In genomic region chr1:99326215-99326949, GRCh38 we compare ENCODE assay signal across 12 cellular contexts.
DNase-seq lines count a peak whose midpoint lies in the region; ATAC-seq and TF ChIP-seq lines count a peak whose summit lies in the region.
"Had no signal": no experiment of that assay in that cellular context is flagged by ENCODE, and none has a peak within 500 bp of the region (broad histone marks: within the 10 kb centered on the region; RNA-seq: fewer than 3 reads in every experiment).

No MANE protein-coding gene starts in this region.

- TF ChIP-seq CTCF in GM06990 (IDR thresholded peaks at IDR 0.05; ENCODE audit: insufficient read depth, low read length, poor library complexity, severe bottlenecking) = peak; percentile 32
- peak; percentile 53 for TF ChIP-seq CTCF in LNCaP clone FGC (IDR thresholded peaks at IDR 0.05; ENCODE audit: control insufficient read depth, extremely low read depth, insufficient read depth)
- TF ChIP-seq CTCF in choroid plexus epithelial cell (conservative IDR thresholded peaks at IDR 0.05; ENCODE audit: low read depth, low read length) = peak; percentile 63

- ATAC-seq in sciatic nerve = no peak

- intact Hi-C loops in sciatic nerve (cut with DNase I) = no loop called here

- H3K36me3 ChIP-seq in GM06990 (ENCODE audit: control insufficient read depth, insufficient read depth, low read length) (no peaks in the 10 kb centered on the region), H7 (replicated peaks; ENCODE audit: control insufficient read depth, insufficient read depth, low read length) (no peaks in the 10 kb centered on the region)
- H3K36me3 ChIP-seq: uterus had no signal

- DNase-seq in GM06990 (ENCODE audit: extremely low read depth, insufficient read length) (no peak), LNCaP clone FGC (ENCODE audit: low read depth) (no peak), choroid plexus epithelial cell (ENCODE audit: low read depth) (peak; percentile 6), myocyte (ENCODE audit: low read depth) (peak; percentile 67), NCI-H1694 (lab: John Stamatoyannopoulos, UW) (no peak), sciatic nerve (ENCODE audit: low spot score) (no peak), SIG-M5 (lab: John Stamatoyannopoulos, UW) (no peak), H7 (no peak)
- DNase-seq: activated CD4-positive, alpha-beta T cell treated with anti-CD3 and anti-CD28 coated beads for 4 hours; activated naive CD4-positive, alpha-beta T cell treated with anti-CD3 and anti-CD28 coated beads, Interleukin-2, amount 50 U/mL, for 16 hours; SHP77 treated with DMSO at 0.1 percent for 48 hours; uterus had no signal

- H3K4me3 ChIP-seq in GM06990 (replicated peaks; ENCODE audit: low read depth, low read length) (no peak overlapping the region), LNCaP clone FGC (ENCODE audit: low read depth, low read length) (no peak overlapping the region), choroid plexus epithelial cell (ENCODE audit: low read depth, low read length) (no peak overlapping the region), H7 (ENCODE audit: insufficient read depth, low read depth, low read length) (no peak overlapping the region)
- H3K4me3 ChIP-seq: uterus had no signal

- H3K27me3 ChIP-seq in GM06990 (replicated peaks; ENCODE audit: control insufficient read depth, insufficient read depth, low read length) = no peaks in the 10 kb centered on the region; the same call in 1 of the 2 replicates
- H3K27me3 ChIP-seq in H7 (ENCODE audit: control insufficient read depth, insufficient read depth, low read length) = no peaks in the 10 kb centered on the region
- H3K27me3 ChIP-seq: uterus had no signal

Comparison
In these comparisons a context has a peak if more than half of its experiments do, and no peak if none do; other contexts are left out.
1. DNase-seq: peak in choroid plexus epithelial cell (single experiment) and myocyte (single experiment); none in GM06990 (single experiment), LNCaP clone FGC (single experiment), NCI-H1694 (single experiment), sciatic nerve (single experiment), SIG-M5 (single experiment) and H7 (single experiment).
2. Peak in every context shown above with its lines, with median percentiles within 50 percentile points of each other: CTCF ChIP-seq.